In genomic region chr12:79635676-79636075, GRCh38 we compare ENCODE assay signal across 21 cellular contexts. TPM values are rescaled to one million over a fixed set of nuclear protein-coding genes. Genes with fewer than 3 reads are reported as not detected.
DNase-seq lines count a peak whose midpoint lies in the region; ATAC-seq and TF ChIP-seq lines count a peak whose summit lies in the region.
"Had no signal": no experiment of that assay in that cellular context is flagged by ENCODE, and none has a peak within 500 bp of the region (broad histone marks: within the 10 kb centered on the region; RNA-seq: fewer than 3 reads in every experiment).

No MANE protein-coding gene starts in this region.

- no peak for TF ChIP-seq CTCF in RWPE2 (IDR thresholded peaks at IDR 0.05; ENCODE audit: poor library complexity, severe bottlenecking)
- TF ChIP-seq CTCF in Caco-2 (IDR thresholded peaks at IDR 0.05; ENCODE audit: insufficient read depth in 1 of 2, low read depth in 1 of 2, low read length in 1 of 2, severe bottlenecking in 1 of 2, unreplicated experiment in 1 of 2): no peak

- H3K4me1 Mint-ChIP-seq in Caco-2 (ENCODE audit: low read depth, unreplicated experiment): peaks cover 24% of the 10 kb centered on the region
- H3K4me1 Mint-ChIP-seq: activated naive CD8-positive, alpha-beta T cell treated with anti-CD3 and anti-CD28 coated beads, Interleukin-2, amount 10 ng/mL, durations not matched to agents 7 days and 5 days; central memory CD8-positive, alpha-beta T cell had no signal

- H2BK120ac ChIP-seq in neuronal stem cell (ENCODE audit: low read depth, low read length): no peak overlapping the region

- no peak overlapping the region for H4K8ac ChIP-seq in neuronal stem cell (ENCODE audit: low read depth, low read length)

- H3K9me3 Mint-ChIP-seq in Caco-2 (ENCODE audit: unreplicated experiment): no peaks in the 10 kb centered on the region
- H3K9me3 Mint-ChIP-seq: activated CD4-positive, alpha-beta memory T cell treated with anti-CD3 and anti-CD28 coated beads for 36 hours; activated naive CD8-positive, alpha-beta T cell treated with anti-CD3 and anti-CD28 coated beads, Interleukin-2, amount 10 ng/mL, durations not matched to agents 7 days and 5 days; activated T-cell treated with anti-CD3 and anti-CD28 coated beads, Interleukin-2, amount 50 U/mL, for 72 hours; central memory CD8-positive, alpha-beta T cell; mesothelial cell of epicardium had no signal

- H2BK5ac ChIP-seq in neuronal stem cell (ENCODE audit: low read length): no peak overlapping the region

- no peak overlapping the region for H2AFZ ChIP-seq in neuronal stem cell (ENCODE audit: low read length)

- peak; percentile 78 for ATAC-seq in RWPE2 (ENCODE audit: low read depth)
- ATAC-seq: activated T-cell treated with anti-CD3 and anti-CD28 coated beads, Interleukin-2, amount 50 U/mL, for 72 hours had no signal

- H3K27me3 ChIP-seq in RWPE2 (ENCODE audit: insufficient read depth, poor library complexity, severe bottlenecking) (no peaks in the 10 kb centered on the region), Caco-2 (replicated peaks; ENCODE audit: control insufficient read depth, insufficient read depth, low read length) (no peaks in the 10 kb centered on the region), neuronal stem cell (ENCODE audit: control insufficient read depth in 3 of 3, insufficient read depth in 3 of 3, low read depth in 1 of 3, low read length in 3 of 3) (no peaks in the 10 kb centered on the region)
- H3K27me3 ChIP-seq: BLaER1 treated with 17β-estradiol and CSF1 and Interleukin-3, amounts not matched to agents 10 nM and 100 nM; sigmoid colon; testis had no signal

- H3K27ac ChIP-seq in RWPE2 (ENCODE audit: poor library complexity, severe bottlenecking) (peak overlapping the region; percentile 59), neuronal stem cell (replicated peaks; ENCODE audit: low read length) (no peak overlapping the region)
- H3K27ac ChIP-seq: BLaER1 treated with 17β-estradiol and CSF1 and Interleukin-3, amounts not matched to agents 10 nM and 100 nM; sigmoid colon; testis; VCaP had no signal

- H3K36me3 Mint-ChIP-seq in Caco-2 (ENCODE audit: insufficient read depth, unreplicated experiment): peaks cover 5% of the 10 kb centered on the region
- H3K36me3 Mint-ChIP-seq: activated CD4-positive, alpha-beta memory T cell treated with anti-CD3 and anti-CD28 coated beads for 36 hours; activated naive CD8-positive, alpha-beta T cell treated with anti-CD3 and anti-CD28 coated beads, Interleukin-2, amount 10 ng/mL, durations not matched to agents 7 days and 5 days had no signal

- no peak overlapping the region for H3K23ac ChIP-seq in neuronal stem cell (ENCODE audit: low read depth, low read length, poor library complexity)

- CTCF ChIA-PET in Caco-2 (lab: Charles Lee): no interaction called here

- intact Hi-C loops in Caco-2 (cut with micrococcal nuclease; ENCODE audit: unreplicated experiment): loop anchor here (2.0 kb wide), 1 partner anchor 15 kb away; no protein-coding TSS in a partner anchor

- no TSS peak for BruUV-seq in Caco-2 (replicated peaks; lab: Mats Ljungman, UMichigan)

- no peak overlapping the region for H3K27ac Mint-ChIP-seq in Caco-2 (ENCODE audit: unreplicated experiment)
- H3K27ac Mint-ChIP-seq: activated CD4-positive, alpha-beta memory T cell treated with anti-CD3 and anti-CD28 coated beads for 36 hours; activated naive CD8-positive, alpha-beta T cell treated with anti-CD3 and anti-CD28 coated beads, Interleukin-2, amount 10 ng/mL, durations not matched to agents 7 days and 5 days; activated T-cell treated with anti-CD3 and anti-CD28 coated beads, Interleukin-2, amount 50 U/mL, for 72 hours had no signal

- H3K4me3 Mint-ChIP-seq in Caco-2 (ENCODE audit: unreplicated experiment): no peak overlapping the region
- H3K4me3 Mint-ChIP-seq: activated CD4-positive, alpha-beta memory T cell treated with anti-CD3 and anti-CD28 coated beads for 36 hours; activated naive CD8-positive, alpha-beta T cell treated with anti-CD3 and anti-CD28 coated beads, Interleukin-2, amount 10 ng/mL, durations not matched to agents 7 days and 5 days; activated T-cell treated with anti-CD3 and anti-CD28 coated beads, Interleukin-2, amount 50 U/mL, for 72 hours; central memory CD8-positive, alpha-beta T cell; mesothelial cell of epicardium had no signal

- H3K9me3 ChIP-seq in RWPE2 (ENCODE audit: severe bottlenecking): no peaks in the 10 kb centered on the region
- no peaks in the 10 kb centered on the region for H3K9me3 ChIP-seq in Caco-2
- no peaks in the 10 kb centered on the region for H3K9me3 ChIP-seq in neuronal stem cell (replicated peaks in 1 of 2; ENCODE audit: control insufficient read depth in 2 of 2, insufficient read depth in 1 of 2, low read depth in 1 of 2, low read length in 2 of 2)
- H3K9me3 ChIP-seq: BLaER1 treated with 17β-estradiol and CSF1 and Interleukin-3, amounts not matched to agents 10 nM and 100 nM; sigmoid colon; testis had no signal

- no peak overlapping the region for H3K4ac ChIP-seq in neuronal stem cell (ENCODE audit: low read length)

- no peak overlapping the region for H4K91ac ChIP-seq in neuronal stem cell (ENCODE audit: low read depth, low read length, poor library complexity)

- H3K27me3 Mint-ChIP-seq in Caco-2 (ENCODE audit: insufficient read depth, unreplicated experiment): no peaks in the 10 kb centered on the region
- H3K27me3 Mint-ChIP-seq: activated CD4-positive, alpha-beta memory T cell treated with anti-CD3 and anti-CD28 coated beads for 36 hours; central memory CD8-positive, alpha-beta T cell had no signal

- H3K4me1 ChIP-seq in RWPE2 (ENCODE audit: insufficient read depth, poor library complexity, severe bottlenecking) (peaks cover 41% of the 10 kb centered on the region), Caco-2 (peaks cover 6% of the 10 kb centered on the region; the same call in 1 of the 2 replicates), neuronal stem cell (ENCODE audit: control insufficient read depth in 2 of 2, insufficient read depth in 1 of 2, low read depth in 1 of 2, low read length in 2 of 2) (peaks cover 0 to 6% of the 10 kb centered on the region in 2 donors)
- H3K4me1 ChIP-seq: BLaER1 treated with 17β-estradiol and CSF1 and Interleukin-3, amounts not matched to agents 10 nM and 100 nM; testis had no signal

- DNase-seq in GM04503 (ENCODE audit: low read depth) (peak; percentile 61), RWPE2 (ENCODE audit: low spot score) (no peak), fibroblast of peridontal ligament (ENCODE audit: extremely low read depth) (peak; percentile 45), renal cortical epithelial cell (ENCODE audit: low read depth) (peak; percentile 47), LoVo (ENCODE audit: low spot score) (no peak), Caco-2 (no peak), NCI-H510A (lab: John Stamatoyannopoulos, UW) (no peak), neuronal stem cell (ENCODE audit: low spot score) (no peak)
- DNase-seq: activated CD4-positive, alpha-beta memory T cell treated with anti-CD3 and anti-CD28 coated beads for 36 hours; activated naive CD8-positive, alpha-beta T cell treated with anti-CD3 and anti-CD28 coated beads, Interleukin-2, amount 10 ng/mL, durations not matched to agents 7 days and 5 days; activated T-cell treated with anti-CD3 and anti-CD28 coated beads, Interleukin-2, amount 50 U/mL, for 72 hours; effector memory CD4-positive, alpha-beta T cell; NCI-H1092 treated with DMSO at 0.1 percent for 48 hours; RPMI8226; sigmoid colon; stimulated activated CD4-positive, alpha-beta T cell treated with anti-CD3 and anti-CD28 coated beads, Interleukin-2, amount 100 ng/mL, for 48 hours; testis had no signal

- peaks cover 1% of the 10 kb centered on the region for H3K79me1 ChIP-seq in neuronal stem cell (ENCODE audit: low read depth, low read length)

- POLR2A ChIA-PET in Caco-2 (lab: Charles Lee): no interaction called here

- no peak overlapping the region for H3K4me3 ChIP-seq in RWPE2 (ENCODE audit: severe bottlenecking)
- H3K4me3 ChIP-seq in Caco-2 (ENCODE audit: low read depth, low read length): no peak overlapping the region
- no peak overlapping the region for H3K4me3 ChIP-seq in neuronal stem cell (ENCODE audit: low read length in 2 of 2)
- H3K4me3 ChIP-seq: BLaER1 treated with 17β-estradiol and CSF1 and Interleukin-3, amounts not matched to agents 10 nM and 100 nM; sigmoid colon; testis had no signal

- H2AK5ac ChIP-seq in neuronal stem cell (ENCODE audit: low read depth, low read length): no peak overlapping the region

- no peak overlapping the region for H3K18ac ChIP-seq in neuronal stem cell (ENCODE audit: low read length)

- no peaks in the 10 kb centered on the region for H3K36me3 ChIP-seq in RWPE2 (ENCODE audit: low read depth)
- no peaks in the 10 kb centered on the region for H3K36me3 ChIP-seq in Caco-2 (ENCODE audit: control insufficient read depth, insufficient read depth, low read length)
- no peaks in the 10 kb centered on the region for H3K36me3 ChIP-seq in neuronal stem cell (replicated peaks in 1 of 2; ENCODE audit: control insufficient read depth in 2 of 2, insufficient read depth in 2 of 2, low read length in 2 of 2)
- H3K36me3 ChIP-seq: BLaER1 treated with 17β-estradiol and CSF1 and Interleukin-3, amounts not matched to agents 10 nM and 100 nM; sigmoid colon had no signal

- H2BK15ac ChIP-seq in neuronal stem cell (ENCODE audit: low read length): no peak overlapping the region

- H3K4me2 ChIP-seq in neuronal stem cell (ENCODE audit: insufficient read depth, low read length, poor library complexity, severe bottlenecking): no peak overlapping the region
- H3K4me2 ChIP-seq: BLaER1 treated with 17β-estradiol and CSF1 and Interleukin-3, amounts not matched to agents 10 nM and 100 nM had no signal

- no peak overlapping the region for H3K9ac ChIP-seq in neuronal stem cell (ENCODE audit: low read depth, low read length, poor library complexity)
- H3K9ac ChIP-seq: BLaER1 treated with 17β-estradiol and CSF1 and Interleukin-3, amounts not matched to agents 10 nM and 100 nM had no signal

- no peak overlapping the region for H3K14ac ChIP-seq in neuronal stem cell (ENCODE audit: low read length)

- no peak overlapping the region for H2BK12ac ChIP-seq in neuronal stem cell (ENCODE audit: low read length)

RNA-seq across cellular contexts. Expression of gene PAWR, which starts 55.1 kb away (rescaled TPM):
- total RNA-seq in renal cortical epithelial cell (68.9 and 122 TPM in 2 replicates), Caco-2 (2022) (157 and 163 TPM in 2 replicates)
- polyA plus RNA-seq in neuronal stem cell (2013, experiment 1 of 2): 39.7 TPM
- 38.3 TPM for polyA plus RNA-seq in neuronal stem cell (2013, experiment 2 of 2)

Comparison
In these comparisons a context has a peak if more than half of its experiments do, and no peak if none do; other contexts are left out.
1. DNase-seq: peak in GM04503 (single experiment), fibroblast of peridontal ligament (single experiment) and renal cortical epithelial cell (single experiment); none in RWPE2 (single experiment), LoVo (single experiment), Caco-2 (0 of 2), NCI-H510A (single experiment) and neuronal stem cell (single experiment).